ENCODE assay signal across 16 cellular contexts in the genomic region with DNA sequence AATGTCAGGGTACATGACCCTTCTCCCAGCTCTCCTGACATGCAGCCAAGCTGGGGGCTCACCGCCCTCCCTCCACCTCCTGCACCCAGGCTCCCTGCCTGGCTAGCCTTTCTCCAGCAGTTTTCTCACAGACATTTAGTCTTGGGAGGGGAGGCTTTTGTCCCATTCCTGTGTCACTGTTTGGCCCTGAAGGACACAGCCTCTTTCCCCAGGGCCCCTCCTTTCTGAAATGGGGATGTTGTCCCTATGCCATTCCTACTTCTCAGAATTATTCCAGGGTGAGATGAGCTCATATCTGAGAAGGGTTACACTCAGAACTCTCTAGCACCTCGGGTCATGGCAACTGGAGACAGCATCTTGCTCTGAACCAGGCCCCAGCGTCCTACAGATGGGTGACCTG. TPM values are rescaled to one million over a fixed set of nuclear protein-coding genes. Genes with fewer than 3 reads are reported as not detected.
DNase-seq lines count a peak whose midpoint lies in the region; TF ChIP-seq lines count a peak whose summit lies in the region.
"Had no signal": no experiment of that assay in that cellular context is flagged by ENCODE, and none has a peak within 500 bp of the region (broad histone marks: within the 10 kb centered on the region; RNA-seq: fewer than 3 reads in every experiment).

No MANE protein-coding gene starts in this region.

- H3K4ac ChIP-seq in mesenchymal stem cell (ENCODE audit: low read depth in 1 of 2, low read length in 2 of 2) = no peak overlapping the region

- no peak overlapping the region for H4K91ac ChIP-seq in mesenchymal stem cell (ENCODE audit: low read length)

- peaks cover 57% of the 10 kb centered on the region for H3K4me1 Mint-ChIP-seq in HFFc6 (ENCODE audit: low read depth)

- peaks cover 1% of the 10 kb centered on the region; the same call in 1 of the 2 replicates for H3K27me3 Mint-ChIP-seq in HFFc6 (ENCODE audit: insufficient read depth)
- H3K27me3 Mint-ChIP-seq: activated CD4-positive, alpha-beta T cell treated with anti-CD3 and anti-CD28 coated beads, Interleukin-2, amount 10 ng/mL, durations not matched to agents 7 days and 5 days had no signal

- 67% methylated on average over 1 of the region's 3 CpGs for WGBS in mesenchymal stem cell

- no peaks in the 10 kb centered on the region for H3K9me3 ChIP-seq in mesenchymal stem cell (ENCODE audit: control insufficient read depth, low read length)

- H3K9ac ChIP-seq in mesenchymal stem cell (ENCODE audit: low read length) = peak overlapping the region; percentile 51

- DNase-seq in HFFc6 (no peak), caudate nucleus (lab: John Stamatoyannopoulos, UW) (no peak), mesenchymal stem cell (no peak), substantia nigra (lab: John Stamatoyannopoulos, UW) (no peak), epidermal melanocyte (ENCODE audit: insufficient read length, low spot score) (no peak), NCI-H2196 (lab: John Stamatoyannopoulos, UW; ENCODE audit: unreplicated experiment) (no peak)
- no peak for DNase-seq in effector CD4-positive, alpha-beta T cell
- DNase-seq in stimulated activated naive CD4-positive, alpha-beta T cell (lab: John Stamatoyannopoulos, UW) = no peak
- DNase-seq: activated CD4-positive, alpha-beta T cell treated with anti-CD3 and anti-CD28 coated beads, Interleukin-2, amount 10 ng/mL, durations not matched to agents 7 days and 5 days; DMS79; naive thymus-derived CD8-positive, alpha-beta T cell; NCI-H1436; NCI-H524; RPMI8226 had no signal

- H2BK5ac ChIP-seq in mesenchymal stem cell (ENCODE audit: low read depth, low read length, poor library complexity, severe bottlenecking) = no peak overlapping the region

- no peak overlapping the region for H3K14ac ChIP-seq in mesenchymal stem cell (ENCODE audit: low read length in 2 of 2)

- peaks cover 30% of the 10 kb centered on the region for H3K4me1 ChIP-seq in mesenchymal stem cell (ENCODE audit: control insufficient read depth, insufficient read depth, low read depth, low read length)

- no peaks in the 10 kb centered on the region for H3K36me3 Mint-ChIP-seq in HFFc6 (ENCODE audit: low read depth)
- H3K36me3 Mint-ChIP-seq: naive thymus-derived CD8-positive, alpha-beta T cell had no signal

- TF ChIP-seq CTCF in HFFc6 (IDR thresholded peaks at IDR 0.05) = no peak

- no peak overlapping the region for H4K8ac ChIP-seq in mesenchymal stem cell (ENCODE audit: low read length)

- H2BK15ac ChIP-seq in mesenchymal stem cell (ENCODE audit: low read depth, poor library complexity, severe bottlenecking) = no peak overlapping the region

- no peak overlapping the region for H2BK12ac ChIP-seq in mesenchymal stem cell (ENCODE audit: low read length in 2 of 2)

- no peak overlapping the region for H3K4me2 ChIP-seq in mesenchymal stem cell (ENCODE audit: low read length, poor library complexity, severe bottlenecking)

- H3K18ac ChIP-seq in mesenchymal stem cell (ENCODE audit: low read depth in 1 of 2, low read length in 2 of 2) = peak overlapping the region in 1 of 2 experiments; percentile 54

- no peak overlapping the region for H3K4me3 Mint-ChIP-seq in HFFc6
- H3K4me3 Mint-ChIP-seq: activated CD4-positive, alpha-beta T cell treated with anti-CD3 and anti-CD28 coated beads, Interleukin-2, amount 10 ng/mL, durations not matched to agents 7 days and 5 days; activated T-helper 1 cell treated with anti-CD3 and anti-CD28 coated beads, Interleukin-12 subunit alpha, Interleukin-12 subunit beta, Interleukin-2, Interleukin-4 antibody, amounts not matched to agents 30 ng/mL and 10 ng/mL and 1 ng/mL, durations not matched to agents 14 hours and 24 hours and 36 hours; naive thymus-derived CD8-positive, alpha-beta T cell had no signal

- H3K36me3 ChIP-seq in mesenchymal stem cell (ENCODE audit: control insufficient read depth in 1 of 2, insufficient read depth in 2 of 2, low read depth in 1 of 2, low read length in 2 of 2) = no peaks in the 10 kb centered on the region

- no peak overlapping the region for H2AFZ ChIP-seq in mesenchymal stem cell (ENCODE audit: low read depth, low read length)

- H3K27ac ChIP-seq in caudate nucleus (ENCODE audit: low read depth, low read length) (peak overlapping the region; percentile 37), mesenchymal stem cell (ENCODE audit: low read length, poor library complexity, severe bottlenecking) (no peak overlapping the region), substantia nigra (ENCODE audit: low read depth, low read length, poor library complexity, severe bottlenecking) (peak overlapping the region; percentile 71)
- H3K27ac ChIP-seq: foreskin keratinocyte had no signal

- H3K23ac ChIP-seq in mesenchymal stem cell (ENCODE audit: low read length in 2 of 2) = no peak overlapping the region

- H2BK120ac ChIP-seq in mesenchymal stem cell (ENCODE audit: low read depth, low read length) = no peak overlapping the region

- no peak overlapping the region for H3K4me3 ChIP-seq in mesenchymal stem cell (ENCODE audit: insufficient read depth in 1 of 2, low read depth in 1 of 2, low read length in 2 of 2)

- H3K27ac Mint-ChIP-seq in HFFc6 = peak overlapping the region; percentile 65
- H3K27ac Mint-ChIP-seq: activated CD4-positive, alpha-beta T cell treated with anti-CD3 and anti-CD28 coated beads, Interleukin-2, amount 10 ng/mL, durations not matched to agents 7 days and 5 days; activated T-helper 1 cell treated with anti-CD3 and anti-CD28 coated beads, Interleukin-12 subunit alpha, Interleukin-12 subunit beta, Interleukin-2, Interleukin-4 antibody, amounts not matched to agents 30 ng/mL and 10 ng/mL and 1 ng/mL, durations not matched to agents 14 hours and 24 hours and 36 hours; naive thymus-derived CD8-positive, alpha-beta T cell had no signal

- peak overlapping the region; percentile 84 for H2AK5ac ChIP-seq in mesenchymal stem cell (ENCODE audit: low read length, severe bottlenecking)

- H3K9me3 Mint-ChIP-seq in HFFc6 = no peaks in the 10 kb centered on the region
- H3K9me3 Mint-ChIP-seq: activated CD4-positive, alpha-beta T cell treated with anti-CD3 and anti-CD28 coated beads, Interleukin-2, amount 10 ng/mL, durations not matched to agents 7 days and 5 days; naive thymus-derived CD8-positive, alpha-beta T cell had no signal

- no peaks in the 10 kb centered on the region for H3K27me3 ChIP-seq in mesenchymal stem cell (ENCODE audit: control insufficient read depth in 1 of 2, insufficient read depth in 1 of 2, low read length in 2 of 2)
- H3K27me3 ChIP-seq: foreskin keratinocyte had no signal

- H3K79me1 ChIP-seq in mesenchymal stem cell (replicated peaks; ENCODE audit: low read length, poor library complexity, severe bottlenecking) = no peaks in the 10 kb centered on the region

RNA-seq across cellular contexts. Expression of gene MRPL33, which starts 47.3 kb away (rescaled TPM):
- total RNA-seq in HFFc6 (2021; fragmentation: NEBNext Ultra II Directional; extraction: Animal tissue kit (Norgen Biotek cat#: 25700)) = 100 to 1,000 TPM; 106 to 151 (median 128) TPM
- polyA plus RNA-seq in mesenchymal stem cell (2013, experiment 1 of 2) = 295 TPM
- 307 TPM for polyA plus RNA-seq in mesenchymal stem cell (2013, experiment 2 of 2)
